ENCODE assay signal across 9 cellular contexts in genomic region chr10:34739915-34740314, GRCh38.
DNase-seq lines count a peak whose midpoint lies in the region; ATAC-seq lines count a peak whose summit lies in the region.
"Had no signal": no experiment of that assay in that cellular context is flagged by ENCODE, and none has a peak within 500 bp of the region (broad histone marks: within the 10 kb centered on the region; RNA-seq: fewer than 3 reads in every experiment).

No MANE protein-coding gene starts in this region.

- no peak overlapping the region for H2AK5ac ChIP-seq in neuronal stem cell (ENCODE audit: low read depth, low read length)

- no peak overlapping the region for H2AFZ ChIP-seq in neuronal stem cell (ENCODE audit: low read length)

- peak; percentile 70 for DNase-seq in HCEC 1CT
- peak; percentile 23 for DNase-seq in NCI-H748 treated with DMSO at 0.1 percent for 48 hours (lab: John Stamatoyannopoulos, UW)
- DNase-seq in neuronal stem cell (ENCODE audit: low spot score) = peak; percentile 76
- DNase-seq in UCSD-AML1 (lab: John Stamatoyannopoulos, UW; ENCODE audit: unreplicated experiment) = no peak
- DNase-seq in KG1 (lab: John Stamatoyannopoulos, UW) = no peak
- DNase-seq in cerebellar cortex (ENCODE audit: low spot score) = no peak

- H3K4me3 ChIP-seq in neuronal stem cell (ENCODE audit: low read length in 2 of 2) = no peak overlapping the region

- H4K8ac ChIP-seq in neuronal stem cell (ENCODE audit: low read depth, low read length) = no peak overlapping the region

- H3K18ac ChIP-seq in neuronal stem cell (ENCODE audit: low read length) = no peak overlapping the region

- no peak overlapping the region for H2BK12ac ChIP-seq in neuronal stem cell (ENCODE audit: low read length)

- peaks cover 16 to 17% of the 10 kb centered on the region in 2 donors for H3K4me1 ChIP-seq in neuronal stem cell (ENCODE audit: control insufficient read depth in 2 of 2, insufficient read depth in 1 of 2, low read depth in 1 of 2, low read length in 2 of 2)

- peak overlapping the region; percentile 47 for H3K4me2 ChIP-seq in neuronal stem cell (ENCODE audit: insufficient read depth, low read length, poor library complexity, severe bottlenecking)

- H3K27ac ChIP-seq in neuronal stem cell (replicated peaks; ENCODE audit: low read length) = no peak overlapping the region
- H3K27ac ChIP-seq: neutrophil had no signal

- ATAC-seq in esophagus mucosa (peak; percentile 54), GM19467 (IDR thresholded peaks at IDR 0.05; ENCODE audit: unreplicated experiment) (no peak)

- H2BK5ac ChIP-seq in neuronal stem cell (ENCODE audit: low read length) = no peak overlapping the region

- H2BK120ac ChIP-seq in neuronal stem cell (ENCODE audit: low read depth, low read length) = no peak overlapping the region

- H3K4ac ChIP-seq in neuronal stem cell (ENCODE audit: low read length) = no peak overlapping the region

- H3K23ac ChIP-seq in neuronal stem cell (ENCODE audit: low read depth, low read length, poor library complexity) = no peak overlapping the region

- WGBS in neuronal stem cell (ENCODE audit: extremely low coverage in 2 of 2, insufficient read length in 2 of 2, insufficient replicate concordance in 1 of 2), 2 donors = no CpG with 5 or more reads among the region's 9 CpGs

- H4K91ac ChIP-seq in neuronal stem cell (ENCODE audit: low read depth, low read length, poor library complexity) = no peak overlapping the region

- no peaks in the 10 kb centered on the region for H3K79me1 ChIP-seq in neuronal stem cell (ENCODE audit: low read depth, low read length)

- H3K9ac ChIP-seq in neuronal stem cell (ENCODE audit: low read depth, low read length, poor library complexity) = no peak overlapping the region

- no peaks in the 10 kb centered on the region for H3K36me3 ChIP-seq in neuronal stem cell (replicated peaks in 1 of 2; ENCODE audit: control insufficient read depth in 2 of 2, insufficient read depth in 2 of 2, low read length in 2 of 2)
- H3K36me3 ChIP-seq: neutrophil had no signal

- no peaks in the 10 kb centered on the region for H3K27me3 ChIP-seq in neuronal stem cell (ENCODE audit: control insufficient read depth in 3 of 3, insufficient read depth in 3 of 3, low read depth in 1 of 3, low read length in 3 of 3)

- no peak overlapping the region for H3K14ac ChIP-seq in neuronal stem cell (ENCODE audit: low read length)

- no peaks in the 10 kb centered on the region for H3K9me3 ChIP-seq in neuronal stem cell (replicated peaks in 1 of 2; ENCODE audit: control insufficient read depth in 2 of 2, insufficient read depth in 1 of 2, low read depth in 1 of 2, low read length in 2 of 2)
- H3K9me3 ChIP-seq: neutrophil had no signal

- H2BK15ac ChIP-seq in neuronal stem cell (ENCODE audit: low read length) = no peak overlapping the region

Comparison
In these comparisons a context has a peak if more than half of its experiments do, and no peak if none do; other contexts are left out.
1. DNase-seq: peak in HCEC 1CT (single experiment), NCI-H748 treated with DMSO at 0.1 percent for 48 hours (single experiment) and neuronal stem cell (single experiment); none in UCSD-AML1 (single experiment), KG1 (single experiment) and cerebellar cortex (single experiment).